ENCODE assay signal across 11 cellular contexts in genomic region chr20:33679758-33680485, GRCh38. TPM values are rescaled to one million over a fixed set of nuclear protein-coding genes. Genes with fewer than 3 reads are reported as not detected.
DNase-seq lines count a peak whose midpoint lies in the region; ATAC-seq and TF ChIP-seq lines count a peak whose summit lies in the region.
"Had no signal": no experiment of that assay in that cellular context is flagged by ENCODE, and none has a peak within 500 bp of the region (broad histone marks: within the 10 kb centered on the region; RNA-seq: fewer than 3 reads in every experiment).

No MANE protein-coding gene starts in this region.

- no peaks in the 10 kb centered on the region for H3K9me3 Mint-ChIP-seq in T-helper 2 cell treated with Interferon-gamma antibody and Interleukin-4, amounts not matched to agents 5 μg/mL and 100 μg/mL, for 36 hours
- H3K9me3 Mint-ChIP-seq in natural killer cell, result no peaks in the 10 kb centered on the region

- H3K4me1 ChIP-seq in HAP-1, result peaks cover 8% of the 10 kb centered on the region

- peak; percentile 68 for ATAC-seq in GM18511 (IDR thresholded peaks at IDR 0.05; ENCODE audit: unreplicated experiment)
- peak; percentile 47 for ATAC-seq in GM21786 (IDR thresholded peaks at IDR 0.05; ENCODE audit: unreplicated experiment)
- ATAC-seq in natural killer cell, result peak; percentile 33 to 78 (median 57)

- no peak for TF ChIP-seq CTCF in natural killer cell (IDR thresholded peaks at IDR 0.05)
- TF ChIP-seq CTCF in foreskin fibroblast (IDR thresholded peaks at IDR 0.05; ENCODE audit: low read depth, low read length), result no peak

- intact Hi-C loops in natural killer cell (cut with micrococcal nuclease), result no loop called here

- H3K27me3 Mint-ChIP-seq in T-helper 2 cell treated with Interferon-gamma antibody and Interleukin-4, amounts not matched to agents 5 μg/mL and 100 μg/mL, for 36 hours (ENCODE audit: low read depth), result no peaks in the 10 kb centered on the region
- no peaks in the 10 kb centered on the region for H3K27me3 Mint-ChIP-seq in natural killer cell (ENCODE audit: low read depth in 2 of 2)

- H3K4me3 ChIP-seq in HAP-1, result no peak overlapping the region
- no peak overlapping the region for H3K4me3 ChIP-seq in foreskin fibroblast (ENCODE audit: low read depth in 1 of 2, low read length in 2 of 2)

- no peak for DNase-seq in T-helper 2 cell treated with Interferon-gamma antibody and Interleukin-4, amounts not matched to agents 5 μg/mL and 100 μg/mL, for 36 hours (ENCODE audit: low spot score)
- no peak for DNase-seq in natural killer cell
- DNase-seq in middle frontal gyrus (ENCODE audit: extremely low spot score, low spot score), result no peak
- DNase-seq in cortex of kidney (lab: John Stamatoyannopoulos, UW), result no peak
- no peak for DNase-seq in HAP-1 (ENCODE audit: low spot score in 2 of 2)
- DNase-seq in foreskin fibroblast, result no peak
- DNase-seq: foreskin melanocyte, nucleus accumbens, OCI-M1 had no signal

- no peaks in the 10 kb centered on the region for H3K9me3 ChIP-seq in HAP-1

- H3K27me3 ChIP-seq in HAP-1 (ENCODE audit: low read depth), result no peaks in the 10 kb centered on the region

- in situ Hi-C loops in HAP-1 (cut with MboI; ENCODE audit: low sequenced_read_pairs), result no loop called here

- H3K36me3 ChIP-seq in HAP-1 (replicated peaks), result peaks cover 45% of the 10 kb centered on the region

- H3K27ac Mint-ChIP-seq in T-helper 2 cell treated with Interferon-gamma antibody and Interleukin-4, amounts not matched to agents 5 μg/mL and 100 μg/mL, for 36 hours, result peak overlapping the region; percentile 90
- peak overlapping the region in 1 of 2 donors; percentile 49 for H3K27ac Mint-ChIP-seq in natural killer cell

- H3K4me3 Mint-ChIP-seq in T-helper 2 cell treated with Interferon-gamma antibody and Interleukin-4, amounts not matched to agents 5 μg/mL and 100 μg/mL, for 36 hours, result peak overlapping the region; percentile 81
- H3K4me3 Mint-ChIP-seq in natural killer cell, result no peak overlapping the region

- H3K36me3 Mint-ChIP-seq in T-helper 2 cell treated with Interferon-gamma antibody and Interleukin-4, amounts not matched to agents 5 μg/mL and 100 μg/mL, for 36 hours (ENCODE audit: low read depth), result peaks cover 50% of the 10 kb centered on the region
- H3K36me3 Mint-ChIP-seq in natural killer cell, result no peaks in the 10 kb centered on the region

- peaks cover 57% of the 10 kb centered on the region for H3K4me1 Mint-ChIP-seq in T-helper 2 cell treated with Interferon-gamma antibody and Interleukin-4, amounts not matched to agents 5 μg/mL and 100 μg/mL, for 36 hours (ENCODE audit: low read depth)
- peaks cover 0 to 15% of the 10 kb centered on the region in 2 donors for H3K4me1 Mint-ChIP-seq in natural killer cell

RNA-seq across cellular contexts. Expression of gene NECAB3, which starts 5.7 kb away (rescaled TPM):
- 10 to 100 TPM in 2 of 3 donors, 1 to 10 TPM in 1; 9.7 to 18.1 (median 13.4) TPM for total RNA-seq in natural killer cell

RNA-seq across cellular contexts. Expression of gene E2F1, which starts 6.3 kb away (rescaled TPM):
- 1 to 10 TPM; 4.6 to 5.6 (median 4.7) TPM for total RNA-seq in natural killer cell

RNA-seq across cellular contexts. Expression of gene ACTL10, which starts 13.2 kb away (rescaled TPM):
- total RNA-seq in natural killer cell, result 1 to 10 TPM in 2 of 3 donors, under 1 TPM in 1; 0.80 to 2.2 (median 1.1) TPM

RNA-seq across cellular contexts. Expression of gene C20orf144, which starts 17.8 kb away (rescaled TPM):
- under 1 TPM; 0.25 to 0.41 (median 0.33) TPM for total RNA-seq in natural killer cell

RNA-seq across cellular contexts. Expression of gene PXMP4, which starts 40.2 kb away (rescaled TPM):
- total RNA-seq in natural killer cell, result 1 to 10 TPM; 4.7 to 6.6 (median 6.2) TPM
